In genomic region chr6:39347906-39348585, GRCh38 we compare ENCODE assay signal across 1 cellular context.
TF ChIP-seq lines count a peak whose summit lies in the region.

No MANE protein-coding gene starts in this region.

TF ChIP-seq in IMR-90, 13 proteins besides CTCF, POLR2A, EP300 and RAD21:
- no peak for TF ChIP-seq RCOR1 (IDR thresholded peaks at IDR 0.05; ENCODE audit: insufficient replicate concordance, low read length)
- TF ChIP-seq SMC3 (IDR thresholded peaks at IDR 0.05; ENCODE audit: low read depth, low read length) = peak; percentile 52
- TF ChIP-seq MXI1 (IDR thresholded peaks at IDR 0.05; ENCODE audit: borderline replicate concordance, low read depth, low read length) = no peak
- no peak for TF ChIP-seq ELK1 (IDR thresholded peaks at IDR 0.05; ENCODE audit: borderline replicate concordance, low read depth, low read length)
- TF ChIP-seq MAZ (IDR thresholded peaks at IDR 0.05; ENCODE audit: borderline replicate concordance, low read depth, low read length) = no peak
